32 cellular contexts compared by ENCODE assay signal in genomic region chrY:13168252-13168651, GRCh38.
A peak's percentile ranks its signal among the peaks of the same experiment; 100 is the strongest.
DNase-seq lines count a peak whose midpoint lies in the region; ATAC-seq and TF ChIP-seq lines count a peak whose summit lies in the region.
"Had no signal": no experiment of that assay in that cellular context is flagged by ENCODE, and none has a peak within 500 bp of the region (broad histone marks: within the 10 kb centered on the region; RNA-seq: fewer than 3 reads in every experiment).

No MANE protein-coding gene starts in this region.

- no peak for DNase-seq in stimulated activated naive CD8-positive, alpha-beta T cell treated with anti-CD3 and anti-CD28 coated beads, Interleukin-15, Interleukin-2, amounts not matched to agents 100 U/mL and 50 U/mL, for 24 hours
- DNase-seq in HUDEP-2 (lab: John Stamatoyannopoulos, UW; ENCODE audit: unreplicated experiment in 76 of 76) (peak in 58 of 76 experiments; percentile 0 to 74 (median 12)), DMS53 treated with DMSO at 0.1 percent for 48 hours (lab: John Stamatoyannopoulos, UW; ENCODE audit: unreplicated experiment) (no peak), H7 (no peak)
- DNase-seq in activated T-helper 2 cell treated with anti-CD3 and anti-CD28 coated beads, Interferon-gamma antibody, Interleukin-2, Interleukin-4, amounts not matched to agents 10 μg/mL and 5 μg/mL and 100 μg/mL, durations not matched to agents 14 hours and 24 hours and 36 hours (ENCODE audit: low spot score), result no peak
- DNase-seq in stimulated activated naive CD8-positive, alpha-beta T cell treated with anti-CD3 and anti-CD28 coated beads, Interleukin-15, amount 100 ng/mL, for 72 hours, result peak in 1 of 2 donors; percentile 14
- DNase-seq: aorta; Caco-2; colonic mucosa; DMS79 treated with DMSO at 0.1 percent for 48 hours; effector CD8-positive, alpha-beta T cell; Karpas-422; left colon; NCI-H1436 treated with DMSO at 0.1 percent for 48 hours; NCI-H446 treated with DMSO at 0.1 percent for 48 hours; OCI-M1; pancreas; SK-N-SH; spleen; stimulated activated CD4-positive, alpha-beta T cell treated with anti-CD3 and anti-CD28 coated beads, Interleukin-4, amount 100 ng/mL, for 4 hours; stimulated activated naive B cell treated with anti-CD40 and anti-IgM and Interleukin-4, amounts not matched to agents 10 μg/mL and 1 μg/mL and 100 μg/mL, for 72 hours; uterus had no signal

- no peaks in the 10 kb centered on the region for H3K36me3 ChIP-seq in H7 (replicated peaks; ENCODE audit: control insufficient read depth, insufficient read depth, low read length)
- H3K36me3 ChIP-seq: cardiac muscle cell, colonic mucosa, pancreas, right atrium auricular region, spleen, thoracic aorta, uterus had no signal

- H3K27me3 ChIP-seq in H7 (ENCODE audit: control insufficient read depth, insufficient read depth, low read length), result no peaks in the 10 kb centered on the region
- H3K27me3 ChIP-seq: cardiac muscle cell, colonic mucosa, hepatocyte, pancreas, right atrium auricular region, spleen, uterus had no signal

- no peaks in the 10 kb centered on the region for H3K4me1 Mint-ChIP-seq in stimulated activated naive CD8-positive, alpha-beta T cell treated with anti-CD3 and anti-CD28 coated beads, Interleukin-15, Interleukin-2, amounts not matched to agents 100 ng/mL and 50 ng/mL, for 24 hours (ENCODE audit: low read depth)
- peaks cover 7% of the 10 kb centered on the region for H3K4me1 Mint-ChIP-seq in activated T-helper 2 cell treated with anti-CD3 and anti-CD28 coated beads, Interferon-gamma antibody, Interleukin-2, Interleukin-4, amounts not matched to agents 10 μg/mL and 5 μg/mL and 100 μg/mL, durations not matched to agents 14 hours and 24 hours and 36 hours (ENCODE audit: low read depth)
- peaks cover 6% of the 10 kb centered on the region for H3K4me1 Mint-ChIP-seq in stimulated activated naive CD8-positive, alpha-beta T cell treated with anti-CD3 and anti-CD28 coated beads, Interleukin-15, amount 100 ng/mL, for 72 hours
- H3K4me1 Mint-ChIP-seq: activated naive CD4-positive, alpha-beta T cell treated with anti-CD3 and anti-CD28 coated beads, Interleukin-2, amount 50 U/mL, for 24 hours; neural crest cell had no signal

- peak overlapping the region; percentile 6 for H3K27ac Mint-ChIP-seq in stimulated activated naive CD8-positive, alpha-beta T cell treated with anti-CD3 and anti-CD28 coated beads, Interleukin-15, Interleukin-2, amounts not matched to agents 100 ng/mL and 50 ng/mL, for 24 hours
- H3K27ac Mint-ChIP-seq in activated T-helper 2 cell treated with anti-CD3 and anti-CD28 coated beads, Interferon-gamma antibody, Interleukin-2, Interleukin-4, amounts not matched to agents 10 μg/mL and 5 μg/mL and 100 μg/mL, durations not matched to agents 14 hours and 24 hours and 36 hours, result peak overlapping the region; percentile 2
- H3K27ac Mint-ChIP-seq in stimulated activated naive CD8-positive, alpha-beta T cell treated with anti-CD3 and anti-CD28 coated beads, Interleukin-15, amount 100 ng/mL, for 72 hours, result no peak overlapping the region
- H3K27ac Mint-ChIP-seq: activated naive CD4-positive, alpha-beta T cell treated with anti-CD3 and anti-CD28 coated beads, Interleukin-2, amount 50 U/mL, for 24 hours; activated T-cell treated with anti-CD3 and anti-CD28 coated beads, Interleukin-2, amount 50 U/mL, for 72 hours; stimulated activated naive B cell treated with anti-CD40 and anti-IgM and Interleukin-4, amounts not matched to agents 10 μg/mL and 1 μg/mL and 100 μg/mL, for 72 hours had no signal

- H3K27me3 Mint-ChIP-seq in stimulated activated naive CD8-positive, alpha-beta T cell treated with anti-CD3 and anti-CD28 coated beads, Interleukin-15, Interleukin-2, amounts not matched to agents 100 ng/mL and 50 ng/mL, for 24 hours, result no peaks in the 10 kb centered on the region
- no peaks in the 10 kb centered on the region for H3K27me3 Mint-ChIP-seq in activated T-helper 2 cell treated with anti-CD3 and anti-CD28 coated beads, Interferon-gamma antibody, Interleukin-2, Interleukin-4, amounts not matched to agents 10 μg/mL and 5 μg/mL and 100 μg/mL, durations not matched to agents 14 hours and 24 hours and 36 hours (ENCODE audit: low read depth)
- no peaks in the 10 kb centered on the region for H3K27me3 Mint-ChIP-seq in stimulated activated naive CD8-positive, alpha-beta T cell treated with anti-CD3 and anti-CD28 coated beads, Interleukin-15, amount 100 ng/mL, for 72 hours
- H3K27me3 Mint-ChIP-seq: activated naive CD4-positive, alpha-beta T cell treated with anti-CD3 and anti-CD28 coated beads, Interleukin-2, amount 50 U/mL, for 24 hours; stimulated activated naive B cell treated with anti-CD40 and anti-IgM and Interleukin-4, amounts not matched to agents 10 μg/mL and 1 μg/mL and 100 μg/mL, for 72 hours had no signal

- no peaks in the 10 kb centered on the region for H3K9me3 Mint-ChIP-seq in stimulated activated naive CD8-positive, alpha-beta T cell treated with anti-CD3 and anti-CD28 coated beads, Interleukin-15, Interleukin-2, amounts not matched to agents 100 ng/mL and 50 ng/mL, for 24 hours
- peaks cover 1% of the 10 kb centered on the region for H3K9me3 Mint-ChIP-seq in activated T-helper 2 cell treated with anti-CD3 and anti-CD28 coated beads, Interferon-gamma antibody, Interleukin-2, Interleukin-4, amounts not matched to agents 10 μg/mL and 5 μg/mL and 100 μg/mL, durations not matched to agents 14 hours and 24 hours and 36 hours
- H3K9me3 Mint-ChIP-seq in stimulated activated naive CD8-positive, alpha-beta T cell treated with anti-CD3 and anti-CD28 coated beads, Interleukin-15, amount 100 ng/mL, for 72 hours, result peaks cover 2 to 11% of the 10 kb centered on the region in 2 donors
- H3K9me3 Mint-ChIP-seq: activated naive CD4-positive, alpha-beta T cell treated with anti-CD3 and anti-CD28 coated beads, Interleukin-2, amount 50 U/mL, for 24 hours; neural crest cell had no signal

- intact Hi-C loops in activated T-helper 2 cell treated with anti-CD3 and anti-CD28 coated beads, Interferon-gamma antibody, Interleukin-2, Interleukin-4, amounts not matched to agents 10 μg/mL and 5 μg/mL and 100 μg/mL, durations not matched to agents 14 hours and 24 hours and 36 hours (cut with micrococcal nuclease), result no loop called here

- TF ChIP-seq POLR2A in GM18505 (IDR thresholded peaks at IDR 0.05; ENCODE audit: borderline replicate concordance, extremely low read depth, insufficient read depth, insufficient read length), result no peak

- H3K4me3 Mint-ChIP-seq in stimulated activated naive CD8-positive, alpha-beta T cell treated with anti-CD3 and anti-CD28 coated beads, Interleukin-15, Interleukin-2, amounts not matched to agents 100 ng/mL and 50 ng/mL, for 24 hours, result no peak overlapping the region
- H3K4me3 Mint-ChIP-seq in activated T-helper 2 cell treated with anti-CD3 and anti-CD28 coated beads, Interferon-gamma antibody, Interleukin-2, Interleukin-4, amounts not matched to agents 10 μg/mL and 5 μg/mL and 100 μg/mL, durations not matched to agents 14 hours and 24 hours and 36 hours (ENCODE audit: low read depth), result no peak overlapping the region
- no peak overlapping the region for H3K4me3 Mint-ChIP-seq in stimulated activated naive CD8-positive, alpha-beta T cell treated with anti-CD3 and anti-CD28 coated beads, Interleukin-15, amount 100 ng/mL, for 72 hours
- H3K4me3 Mint-ChIP-seq: activated naive CD4-positive, alpha-beta T cell treated with anti-CD3 and anti-CD28 coated beads, Interleukin-2, amount 50 U/mL, for 24 hours; activated T-cell treated with anti-CD3 and anti-CD28 coated beads, Interleukin-2, amount 50 U/mL, for 72 hours; neural crest cell; stimulated activated naive B cell treated with anti-CD40 and anti-IgM and Interleukin-4, amounts not matched to agents 10 μg/mL and 1 μg/mL and 100 μg/mL, for 72 hours had no signal

- ATAC-seq in stimulated activated naive CD8-positive, alpha-beta T cell treated with anti-CD3 and anti-CD28 coated beads, Interleukin-15, Interleukin-2, amounts not matched to agents 100 U/mL and 50 U/mL, for 24 hours, result no peak
- peak; percentile 71 for ATAC-seq in stimulated activated naive CD8-positive, alpha-beta T cell treated with anti-CD3 and anti-CD28 coated beads, Interleukin-15, amount 100 ng/mL, for 72 hours
- ATAC-seq in GM18505 (IDR thresholded peaks at IDR 0.05; ENCODE audit: unreplicated experiment), result no peak
- ATAC-seq: esophagus mucosa, left colon, pancreas had no signal

- H3K4me3 ChIP-seq in H7 (ENCODE audit: insufficient read depth, low read depth, low read length), result no peak overlapping the region
- H3K4me3 ChIP-seq: cardiac muscle cell, colonic mucosa, hepatocyte, pancreas, right atrium auricular region, spleen, thoracic aorta, uterus had no signal

- no peaks in the 10 kb centered on the region for H3K36me3 Mint-ChIP-seq in stimulated activated naive CD8-positive, alpha-beta T cell treated with anti-CD3 and anti-CD28 coated beads, Interleukin-15, Interleukin-2, amounts not matched to agents 100 ng/mL and 50 ng/mL, for 24 hours (ENCODE audit: low read depth)
- no peaks in the 10 kb centered on the region for H3K36me3 Mint-ChIP-seq in activated T-helper 2 cell treated with anti-CD3 and anti-CD28 coated beads, Interferon-gamma antibody, Interleukin-2, Interleukin-4, amounts not matched to agents 10 μg/mL and 5 μg/mL and 100 μg/mL, durations not matched to agents 14 hours and 24 hours and 36 hours (ENCODE audit: low read depth)
- H3K36me3 Mint-ChIP-seq: activated naive CD4-positive, alpha-beta T cell treated with anti-CD3 and anti-CD28 coated beads, Interleukin-2, amount 50 U/mL, for 24 hours; stimulated activated naive B cell treated with anti-CD40 and anti-IgM and Interleukin-4, amounts not matched to agents 10 μg/mL and 1 μg/mL and 100 μg/mL, for 72 hours had no signal

Comparison
In these comparisons a context has a peak if more than half of its experiments do, and no peak if none do; other contexts are left out.
1. H3K27ac Mint-ChIP-seq: peak in stimulated activated naive CD8-positive, alpha-beta T cell treated with anti-CD3 and anti-CD28 coated beads, Interleukin-15, Interleukin-2, amounts not matched to agents 100 ng/mL and 50 ng/mL, for 24 hours (single experiment) and activated T-helper 2 cell treated with anti-CD3 and anti-CD28 coated beads, Interferon-gamma antibody, Interleukin-2, Interleukin-4, amounts not matched to agents 10 μg/mL and 5 μg/mL and 100 μg/mL, durations not matched to agents 14 hours and 24 hours and 36 hours (single experiment); none in stimulated activated naive CD8-positive, alpha-beta T cell treated with anti-CD3 and anti-CD28 coated beads, Interleukin-15, amount 100 ng/mL, for 72 hours (0 of 2).
2. DNase-seq: peak in HUDEP-2 (58 of 76); none in stimulated activated naive CD8-positive, alpha-beta T cell treated with anti-CD3 and anti-CD28 coated beads, Interleukin-15, Interleukin-2, amounts not matched to agents 100 U/mL and 50 U/mL, for 24 hours (single experiment), activated T-helper 2 cell treated with anti-CD3 and anti-CD28 coated beads, Interferon-gamma antibody, Interleukin-2, Interleukin-4, amounts not matched to agents 10 μg/mL and 5 μg/mL and 100 μg/mL, durations not matched to agents 14 hours and 24 hours and 36 hours (single experiment), DMS53 treated with DMSO at 0.1 percent for 48 hours (single experiment) and H7 (single experiment).